ENCODE assay signal across 24 cellular contexts in genomic region chr16:12517310-12517694, GRCh38.
DNase-seq lines count a peak whose midpoint lies in the region; ATAC-seq, FAIRE-seq and TF ChIP-seq lines count a peak whose summit lies in the region.
"Had no signal": no experiment of that assay in that cellular context is flagged by ENCODE, and none has a peak within 500 bp of the region (broad histone marks: within the 10 kb centered on the region; RNA-seq: fewer than 3 reads in every experiment).

No MANE protein-coding gene starts in this region.

- POLR2A ChIA-PET in HepG2 (lab: Yijun Ruan, JAX): interaction anchor here (1.0 kb wide), 1 partner anchor 96 kb away, joined by 3 read pairs; no protein-coding TSS in a partner anchor

- ATAC-seq in left ventricle myocardium superior (no peak), HepG2 (peak; percentile 83)
- ATAC-seq: GM12878, PC-3 had no signal

- H3K9ac ChIP-seq in HepG2 (ENCODE audit: insufficient read depth, low read depth, low read length): peak overlapping the region; percentile 7; the same call in 1 of the 2 replicates
- H3K9ac ChIP-seq: BLaER1 treated with 17β-estradiol and CSF1 and Interleukin-3, amounts not matched to agents 10 nM and 100 nM had no signal

- H3K36me3 ChIP-seq in right atrium auricular region (no peaks in the 10 kb centered on the region), HepG2 (replicated peaks in 1 of 2; ENCODE audit: control insufficient read depth in 1 of 2, insufficient read depth in 2 of 2, low read length in 2 of 2) (no peaks in the 10 kb centered on the region)
- H3K36me3 ChIP-seq: BLaER1 treated with 17β-estradiol and CSF1 and Interleukin-3, amounts not matched to agents 10 nM and 100 nM had no signal

- intact Hi-C loops in left ventricle myocardium superior (cut with micrococcal nuclease) (no loop called here), HepG2 (cut with micrococcal nuclease; ENCODE audit: unreplicated experiment) (no loop called here)
- intact Hi-C loops in dendritic cell treated with granulocyte-macrophage colony-stimulating factor and Interleukin-4, amounts not matched to agents 40 ng/mL and 50 ng/mL, for 4 days (cut with micrococcal nuclease): no loop called here

- WGBS in HepG2 (ENCODE audit: low lambda C conversion rate): 66% methylated on average over 5 of the region's 5 CpGs

- in situ Hi-C loops in HepG2 (cut with HindIII; ENCODE audit: extremely low pct_ligation_motif_present, low pct_unique_long_range_greater_than_20kb): no loop called here

- H3K4me3 Mint-ChIP-seq in dendritic cell treated with granulocyte-macrophage colony-stimulating factor and Interleukin-4, amounts not matched to agents 40 ng/mL and 50 ng/mL, for 4 days: no peak overlapping the region
- H3K4me3 Mint-ChIP-seq: CD4-positive, alpha-beta T cell had no signal

- peaks cover 68% of the 10 kb centered on the region for H3K36me3 Mint-ChIP-seq in dendritic cell treated with granulocyte-macrophage colony-stimulating factor and Interleukin-4, amounts not matched to agents 40 ng/mL and 50 ng/mL, for 4 days (ENCODE audit: low read depth)

- no peak for TF ChIP-seq RAD21 in HepG2 (CRISPR knock-in tag; IDR thresholded peaks at IDR 0.05)

- peak overlapping the region; percentile 46 for H3K27ac Mint-ChIP-seq in dendritic cell treated with granulocyte-macrophage colony-stimulating factor and Interleukin-4, amounts not matched to agents 40 ng/mL and 50 ng/mL, for 4 days
- H3K27ac Mint-ChIP-seq: CD4-positive, alpha-beta T cell had no signal

- no peak overlapping the region for H3K4me2 ChIP-seq in HepG2 (ENCODE audit: low read depth, low read length)
- H3K4me2 ChIP-seq: BLaER1 treated with 17β-estradiol and CSF1 and Interleukin-3, amounts not matched to agents 10 nM and 100 nM had no signal

- peaks cover 38% of the 10 kb centered on the region for H3K4me1 Mint-ChIP-seq in dendritic cell treated with granulocyte-macrophage colony-stimulating factor and Interleukin-4, amounts not matched to agents 40 ng/mL and 50 ng/mL, for 4 days (ENCODE audit: low read depth)

- TF ChIP-seq EP300 in HepG2 (IDR thresholded peaks at IDR 0.05; ENCODE audit: low read depth in 2 of 2, low read length in 2 of 2): no peak
- TF ChIP-seq EP300 in HepG2 (CRISPR knock-in tag; IDR thresholded peaks at IDR 0.05; ENCODE audit: borderline replicate concordance): no peak

- H3K27me3 ChIP-seq in right atrium auricular region (no peaks in the 10 kb centered on the region), HepG2 (ENCODE audit: control insufficient read depth in 1 of 2, insufficient read depth in 2 of 2, low read length in 2 of 2) (no peaks in the 10 kb centered on the region)
- H3K27me3 ChIP-seq: BLaER1 treated with 17β-estradiol and CSF1 and Interleukin-3, amounts not matched to agents 10 nM and 100 nM had no signal

- no peak overlapping the region for H3K4me3 ChIP-seq in right atrium auricular region
- no peak overlapping the region for H3K4me3 ChIP-seq in HepG2 (replicated peaks in 1 of 3; ENCODE audit: insufficient read depth in 1 of 3, low read depth in 2 of 3, low read length in 3 of 3)
- H3K4me3 ChIP-seq: BLaER1 treated with 17β-estradiol and CSF1 and Interleukin-3, amounts not matched to agents 10 nM and 100 nM; GM12878 had no signal

- TF ChIP-seq CTCF in right atrium auricular region (IDR thresholded peaks at IDR 0.05) (no peak), HepG2 (CRISPR knock-in tag; IDR thresholded peaks at IDR 0.05) (no peak)

- peak; percentile 3 for DNase-seq in left ventricle myocardium superior
- no peak for DNase-seq in right atrium auricular region (ENCODE audit: low spot score)
- no peak for DNase-seq in HepG2 (ENCODE audit: low spot score)
- DNase-seq in NCI-H1417 (lab: John Stamatoyannopoulos, UW): no peak
- DNase-seq in NCI-H187 treated with DMSO at 0.1 percent for 48 hours (lab: John Stamatoyannopoulos, UW): no peak
- no peak for DNase-seq in stimulated activated CD4-positive, alpha-beta T cell treated with anti-CD3 and anti-CD28 coated beads, Interleukin-12 subunit alpha, Interleukin-12 subunit beta, amount 100 ng/mL, for 4 hours
- DNase-seq: CD4-positive, alpha-beta T cell; DMS53; GOT3; HCEC 1CT; Kasumi-1; NCI-H1105; NCI-H146; NCI-H2029; NCI-H446; NCI-H524 treated with DMSO at 0.1 percent for 48 hours; NCI-H774; PC-3 had no signal

- no TSS peak for BruUV-seq in HepG2 (replicated peaks; lab: Mats Ljungman, UMichigan)

- no peaks in the 10 kb centered on the region for H3K9me3 Mint-ChIP-seq in dendritic cell treated with granulocyte-macrophage colony-stimulating factor and Interleukin-4, amounts not matched to agents 40 ng/mL and 50 ng/mL, for 4 days
- H3K9me3 Mint-ChIP-seq: CD4-positive, alpha-beta T cell had no signal

- H3K27me3 Mint-ChIP-seq in dendritic cell treated with granulocyte-macrophage colony-stimulating factor and Interleukin-4, amounts not matched to agents 40 ng/mL and 50 ng/mL, for 4 days: no peaks in the 10 kb centered on the region
- H3K27me3 Mint-ChIP-seq: CD4-positive, alpha-beta T cell had no signal

- H3K79me2 ChIP-seq in HepG2 (ENCODE audit: insufficient read depth, low read length): no peaks in the 10 kb centered on the region

- H3K27ac ChIP-seq in right atrium auricular region (no peak overlapping the region), HepG2 (ENCODE audit: extremely low read length, insufficient read depth, low read length) (no peak overlapping the region)
- H3K27ac ChIP-seq: BLaER1 treated with 17β-estradiol and CSF1 and Interleukin-3, amounts not matched to agents 10 nM and 100 nM; HL-60 had no signal

- H3K4me1 ChIP-seq in right atrium auricular region (peaks cover 0 to 7% of the 10 kb centered on the region in 2 donors), HepG2 (ENCODE audit: insufficient read depth, low read length) (peaks cover 10% of the 10 kb centered on the region)

- no peak overlapping the region for H2AFZ ChIP-seq in HepG2 (ENCODE audit: low read length)

- H3K9me3 ChIP-seq in right atrium auricular region (no peaks in the 10 kb centered on the region), HepG2 (ENCODE audit: low read length) (no peaks in the 10 kb centered on the region)
- H3K9me3 ChIP-seq: BLaER1 treated with 17β-estradiol and CSF1 and Interleukin-3, amounts not matched to agents 10 nM and 100 nM had no signal

- TF ChIP-seq POLR2A in HepG2 (IDR thresholded peaks at IDR 0.05; ENCODE audit: insufficient read depth in 1 of 2, low read depth in 2 of 2, low read length in 2 of 2): no peak

- FAIRE-seq in HepG2 (lab: Jason Lieb, UNC): peak; percentile 65
- FAIRE-seq: A204.1, G401.6, GM12878 had no signal

- CTCF ChIA-PET in HepG2 (lab: Yijun Ruan, JAX; ENCODE audit: low intra/inter-chr PET ratio, low total read pairs): no interaction called here

- no peaks in the 10 kb centered on the region for H4K20me1 ChIP-seq in HepG2 (ENCODE audit: insufficient read depth, low read length)

TF ChIP-seq in HepG2, 621 proteins besides CTCF, POLR2A, EP300 and RAD21 (continues in another document):
- TF ChIP-seq, protein P1, sequence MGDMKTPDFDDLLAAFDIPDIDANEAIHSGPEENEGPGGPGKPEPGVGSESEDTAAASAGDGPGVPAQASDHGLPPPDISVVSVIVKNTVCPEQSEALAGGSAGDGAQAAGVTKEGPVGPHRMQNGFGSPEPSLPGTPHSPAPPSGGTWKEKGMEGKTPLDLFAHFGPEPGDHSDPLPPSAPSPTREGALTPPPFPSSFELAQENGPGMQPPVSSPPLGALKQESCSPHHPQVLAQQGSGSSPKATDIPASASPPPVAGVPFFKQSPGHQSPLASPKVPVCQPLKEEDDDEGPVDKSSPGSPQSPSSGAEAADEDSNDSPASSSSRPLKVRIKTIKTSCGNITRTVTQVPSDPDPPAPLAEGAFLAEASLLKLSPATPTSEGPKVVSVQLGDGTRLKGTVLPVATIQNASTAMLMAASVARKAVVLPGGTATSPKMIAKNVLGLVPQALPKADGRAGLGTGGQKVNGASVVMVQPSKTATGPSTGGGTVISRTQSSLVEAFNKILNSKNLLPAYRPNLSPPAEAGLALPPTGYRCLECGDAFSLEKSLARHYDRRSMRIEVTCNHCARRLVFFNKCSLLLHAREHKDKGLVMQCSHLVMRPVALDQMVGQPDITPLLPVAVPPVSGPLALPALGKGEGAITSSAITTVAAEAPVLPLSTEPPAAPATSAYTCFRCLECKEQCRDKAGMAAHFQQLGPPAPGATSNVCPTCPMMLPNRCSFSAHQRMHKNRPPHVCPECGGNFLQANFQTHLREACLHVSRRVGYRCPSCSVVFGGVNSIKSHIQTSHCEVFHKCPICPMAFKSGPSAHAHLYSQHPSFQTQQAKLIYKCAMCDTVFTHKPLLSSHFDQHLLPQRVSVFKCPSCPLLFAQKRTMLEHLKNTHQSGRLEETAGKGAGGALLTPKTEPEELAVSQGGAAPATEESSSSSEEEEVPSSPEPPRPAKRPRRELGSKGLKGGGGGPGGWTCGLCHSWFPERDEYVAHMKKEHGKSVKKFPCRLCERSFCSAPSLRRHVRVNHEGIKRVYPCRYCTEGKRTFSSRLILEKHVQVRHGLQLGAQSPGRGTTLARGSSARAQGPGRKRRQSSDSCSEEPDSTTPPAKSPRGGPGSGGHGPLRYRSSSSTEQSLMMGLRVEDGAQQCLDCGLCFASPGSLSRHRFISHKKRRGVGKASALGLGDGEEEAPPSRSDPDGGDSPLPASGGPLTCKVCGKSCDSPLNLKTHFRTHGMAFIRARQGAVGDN (CRISPR knock-in tag; IDR thresholded peaks at IDR 0.05): peak; percentile 17; the same call in 1 of the 2 replicates
- TF ChIP-seq ZFX (CRISPR knock-in tag; IDR thresholded peaks at IDR 0.05; ENCODE audit: low read depth) (0 out of 2 replicates have a peak, but pooled peaks have one; percentile 12), SP2 (CRISPR knock-in tag; IDR thresholded peaks at IDR 0.05) (no peak), LCORL (IDR thresholded peaks at IDR 0.05) (no peak), LCORL (CRISPR knock-in tag; IDR thresholded peaks at IDR 0.05) (peak; percentile 55; the same call in 1 of the 2 replicates), CEBPG (CRISPR knock-in tag; IDR thresholded peaks at IDR 0.05) (peak; percentile 92), ZNF264 (CRISPR knock-in tag; IDR thresholded peaks at IDR 0.05) (0 out of 2 replicates have a peak, but pooled peaks have one; percentile 59), CEBPB (IDR thresholded peaks at IDR 0.05; ENCODE audit: borderline replicate concordance, low read depth, low read length) (peak; percentile 96), SOX13 (IDR thresholded peaks at IDR 0.05) (no peak), SOX13 (CRISPR knock-in tag; conservative IDR thresholded peaks at IDR 0.05 in 1 of 2, IDR thresholded peaks at IDR 0.05 in 1 of 2) (peak in 1 of 2 experiments; percentile 35; a peak in 1 of 4 replicates), GATAD2A (CRISPR knock-in tag; IDR thresholded peaks at IDR 0.05) (0 out of 2 replicates have a peak, but pooled peaks have one; percentile 17), SMC3 (IDR thresholded peaks at IDR 0.05; ENCODE audit: low read length) (peak; percentile 34; the same call in 1 of the 2 replicates), SALL1 (CRISPR knock-in tag; IDR thresholded peaks at IDR 0.05) (0 out of 2 replicates have a peak, but pooled peaks have one; percentile 9), HMG20A (CRISPR knock-in tag; IDR thresholded peaks at IDR 0.05; ENCODE audit: borderline replicate concordance) (no peak), GPN1 (CRISPR knock-in tag; IDR thresholded peaks at IDR 0.05; ENCODE audit: borderline replicate concordance) (no peak)
